In the genomic region with DNA sequence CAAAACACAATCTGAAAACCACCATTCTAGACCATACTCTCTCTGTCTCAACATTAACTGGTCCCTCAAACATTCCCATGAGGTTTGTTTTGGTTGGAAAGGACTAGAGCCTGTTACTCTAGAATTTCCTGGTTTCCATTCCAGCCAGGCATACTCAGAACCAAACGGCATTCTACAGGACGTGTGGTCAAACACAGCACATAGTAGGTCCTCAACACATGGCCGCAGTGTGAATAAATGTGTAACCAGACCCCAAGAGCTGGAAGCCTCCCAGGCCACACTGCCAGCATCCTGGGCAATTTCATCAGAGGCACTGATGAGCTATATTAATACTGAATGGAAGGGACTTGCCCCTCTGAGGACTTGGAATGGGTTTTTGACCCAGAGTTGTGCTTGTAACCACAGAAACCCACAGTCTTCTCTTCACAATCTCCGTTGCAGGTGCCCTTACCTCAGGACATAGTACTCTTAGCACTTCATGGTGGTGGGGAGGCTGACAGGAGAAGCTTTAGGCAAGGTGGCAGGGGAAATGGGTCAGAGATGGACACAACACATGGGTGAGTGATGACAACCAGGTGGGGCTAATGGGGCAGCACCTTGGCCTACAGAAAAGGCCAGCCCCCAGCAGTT, we compare ENCODE assay signal across 17 cellular contexts.
A peak's percentile ranks its signal among the peaks of the same experiment; 100 is the strongest.
DNase-seq lines count a peak whose midpoint lies in the region; ATAC-seq and TF ChIP-seq lines count a peak whose summit lies in the region.
"Had no signal": no experiment of that assay in that cellular context is flagged by ENCODE, and none has a peak within 500 bp of the region (broad histone marks: within the 10 kb centered on the region; RNA-seq: fewer than 3 reads in every experiment).

No MANE protein-coding gene starts in this region.

- no peak overlapping the region for H3K9ac ChIP-seq in mammary epithelial cell (ENCODE audit: insufficient read depth, low read length)
- no peak overlapping the region for H3K9ac ChIP-seq in neural progenitor cell

- peak overlapping the region; percentile 2 for H2AFZ ChIP-seq in mammary epithelial cell (ENCODE audit: low read depth, low read length)
- no peak overlapping the region for H2AFZ ChIP-seq in neural progenitor cell (replicated peaks)

- peaks cover 25% of the 10 kb centered on the region for H3K4me1 ChIP-seq in mammary epithelial cell (ENCODE audit: insufficient read depth, low read length)
- peaks cover 7% of the 10 kb centered on the region for H3K4me1 ChIP-seq in neural progenitor cell

- no peak overlapping the region for H3K4me3 Mint-ChIP-seq in stimulated activated naive CD8-positive, alpha-beta T cell treated with anti-CD3 and anti-CD28 coated beads, Interleukin-15, amount 100 ng/mL, for 72 hours
- no peak overlapping the region for H3K4me3 Mint-ChIP-seq in neural progenitor cell
- H3K4me3 Mint-ChIP-seq: activated CD4-positive, alpha-beta memory T cell treated with anti-CD3 and anti-CD28 coated beads, Interleukin-2, amount 10 ng/mL, durations not matched to agents 7 days and 5 days; naive thymus-derived CD4-positive, alpha-beta T cell had no signal

- BruUV-seq in mammary epithelial cell (replicated peaks; lab: Mats Ljungman, UMichigan): no TSS peak

- no peak for TF ChIP-seq POLR2A in lower leg skin (IDR thresholded peaks at IDR 0.05)

- H3K79me2 ChIP-seq in mammary epithelial cell (ENCODE audit: insufficient read depth, low read length) (no peaks in the 10 kb centered on the region), neural progenitor cell (ENCODE audit: low read depth) (no peaks in the 10 kb centered on the region)

- no peak for DNase-seq in stimulated activated naive CD8-positive, alpha-beta T cell treated with anti-CD3 and anti-CD28 coated beads, Interleukin-15, amount 100 ng/mL, for 72 hours
- no peak for DNase-seq in stimulated activated naive CD8-positive, alpha-beta T cell treated with anti-CD3 and anti-CD28 coated beads, Interleukin-15, Interleukin-2, amounts not matched to agents 100 U/mL and 50 U/mL, for 24 hours
- DNase-seq in mammary epithelial cell (no peak), neural progenitor cell (ENCODE audit: low spot score) (no peak), D341Med (ENCODE audit: low spot score) (no peak), 8988T (no peak), lower leg skin (ENCODE audit: low spot score in 2 of 2) (no peak), T-helper 2 cell (no peak)
- DNase-seq: activated CD4-positive, alpha-beta memory T cell treated with anti-CD3 and anti-CD28 coated beads, Interleukin-2, amount 10 ng/mL, durations not matched to agents 7 days and 5 days; activated effector memory CD4-positive, alpha-beta T cell treated with anti-CD3 and anti-CD28 coated beads, Interleukin-2, amount 50 U/mL, for 16 hours; DMS 273 treated with DMSO at 0.1 percent for 48 hours; GOT3; naive thymus-derived CD4-positive, alpha-beta T cell; NCI-H1092; transverse colon had no signal

- H3K4me3 ChIP-seq in mammary epithelial cell (replicated peaks in 1 of 3; ENCODE audit: insufficient read depth in 1 of 3, low read depth in 2 of 3, low read length in 3 of 3) (no peak overlapping the region), neural progenitor cell (no peak overlapping the region), lower leg skin (ENCODE audit: low read depth, poor library complexity, severe bottlenecking) (no peak overlapping the region)
- H3K4me3 ChIP-seq: cardiac muscle cell, transverse colon had no signal

- H3K9me3 Mint-ChIP-seq in stimulated activated naive CD8-positive, alpha-beta T cell treated with anti-CD3 and anti-CD28 coated beads, Interleukin-15, amount 100 ng/mL, for 72 hours: no peaks in the 10 kb centered on the region
- H3K9me3 Mint-ChIP-seq in neural progenitor cell: no peaks in the 10 kb centered on the region
- H3K9me3 Mint-ChIP-seq: activated CD4-positive, alpha-beta memory T cell treated with anti-CD3 and anti-CD28 coated beads, Interleukin-2, amount 10 ng/mL, durations not matched to agents 7 days and 5 days had no signal

- H4K20me1 ChIP-seq in mammary epithelial cell (ENCODE audit: insufficient read depth, low read length) (no peaks in the 10 kb centered on the region), neural progenitor cell (ENCODE audit: low read depth) (no peaks in the 10 kb centered on the region)

- H3F3A ChIP-seq in neural progenitor cell (ENCODE audit: low read depth): no peaks in the 10 kb centered on the region

- in situ Hi-C loops in mammary epithelial cell (cut with MboI; ENCODE audit: low sequenced_read_pairs in 2 of 2): no loop called here

- no peaks in the 10 kb centered on the region for H3K36me3 Mint-ChIP-seq in neural progenitor cell
- H3K36me3 Mint-ChIP-seq: naive thymus-derived CD4-positive, alpha-beta T cell had no signal

- H3K27me3 Mint-ChIP-seq in stimulated activated naive CD8-positive, alpha-beta T cell treated with anti-CD3 and anti-CD28 coated beads, Interleukin-15, amount 100 ng/mL, for 72 hours: peaks cover 19% of the 10 kb centered on the region
- H3K27me3 Mint-ChIP-seq in neural progenitor cell (ENCODE audit: insufficient read depth, low read depth): no peaks in the 10 kb centered on the region
- H3K27me3 Mint-ChIP-seq: activated CD4-positive, alpha-beta memory T cell treated with anti-CD3 and anti-CD28 coated beads, Interleukin-2, amount 10 ng/mL, durations not matched to agents 7 days and 5 days had no signal

- H3K4me2 ChIP-seq in mammary epithelial cell (ENCODE audit: insufficient read depth, low read depth, low read length): no peak overlapping the region
- no peak overlapping the region for H3K4me2 ChIP-seq in neural progenitor cell

- no peak overlapping the region for H3K27ac Mint-ChIP-seq in stimulated activated naive CD8-positive, alpha-beta T cell treated with anti-CD3 and anti-CD28 coated beads, Interleukin-15, amount 100 ng/mL, for 72 hours
- H3K27ac Mint-ChIP-seq in neural progenitor cell: peak overlapping the region; percentile 83
- H3K27ac Mint-ChIP-seq: activated CD4-positive, alpha-beta memory T cell treated with anti-CD3 and anti-CD28 coated beads, Interleukin-2, amount 10 ng/mL, durations not matched to agents 7 days and 5 days; naive thymus-derived CD4-positive, alpha-beta T cell had no signal

- H3K27me3 ChIP-seq in mammary epithelial cell (ENCODE audit: insufficient read depth, low read length) (no peaks in the 10 kb centered on the region), neural progenitor cell (no peaks in the 10 kb centered on the region)
- H3K27me3 ChIP-seq: cardiac muscle cell, transverse colon had no signal

- no peaks in the 10 kb centered on the region for H3K4me1 Mint-ChIP-seq in stimulated activated naive CD8-positive, alpha-beta T cell treated with anti-CD3 and anti-CD28 coated beads, Interleukin-15, amount 100 ng/mL, for 72 hours
- peaks cover 28% of the 10 kb centered on the region for H3K4me1 Mint-ChIP-seq in neural progenitor cell
- H3K4me1 Mint-ChIP-seq: activated CD4-positive, alpha-beta memory T cell treated with anti-CD3 and anti-CD28 coated beads, Interleukin-2, amount 10 ng/mL, durations not matched to agents 7 days and 5 days; naive thymus-derived CD4-positive, alpha-beta T cell had no signal

- dilution Hi-C loops in mammary epithelial cell (cut with HindIII; ENCODE audit: low sequenced_read_pairs): no loop called here

- intact Hi-C loops in mammary epithelial cell (cut with micrococcal nuclease) (loop anchor here (5.0 kb wide), 1 partner anchor 71 kb away; no protein-coding TSS in a partner anchor), lower leg skin (cut with DNase I; ENCODE audit: low total_unique reads) (no loop called here)

- no peaks in the 10 kb centered on the region for H3K36me3 ChIP-seq in mammary epithelial cell (ENCODE audit: insufficient read depth, low read length)
- H3K36me3 ChIP-seq in neural progenitor cell: no peaks in the 10 kb centered on the region
- H3K36me3 ChIP-seq: cardiac muscle cell, transverse colon had no signal

- no peaks in the 10 kb centered on the region for H3K9me3 ChIP-seq in mammary epithelial cell (replicated peaks; ENCODE audit: insufficient read depth, low read length)
- no peaks in the 10 kb centered on the region for H3K9me3 ChIP-seq in neural progenitor cell (ENCODE audit: low read depth)
- H3K9me3 ChIP-seq: transverse colon had no signal

- TF ChIP-seq CTCF in mammary epithelial cell (conservative IDR thresholded peaks at IDR 0.05 in 1 of 2, IDR thresholded peaks at IDR 0.05 in 1 of 2; ENCODE audit: extremely low read depth in 1 of 2, insufficient read depth in 1 of 2, low read depth in 1 of 2, low read length in 2 of 2) (no peak), neural progenitor cell (IDR thresholded peaks at IDR 0.05) (no peak), lower leg skin (IDR thresholded peaks at IDR 0.05) (no peak)

- ATAC-seq in stimulated activated naive CD8-positive, alpha-beta T cell treated with anti-CD3 and anti-CD28 coated beads, Interleukin-15, amount 100 ng/mL, for 72 hours: peak; percentile 25
- no peak for ATAC-seq in stimulated activated naive CD8-positive, alpha-beta T cell treated with anti-CD3 and anti-CD28 coated beads, Interleukin-15, Interleukin-2, amounts not matched to agents 100 U/mL and 50 U/mL, for 24 hours
- ATAC-seq: naive thymus-derived CD4-positive, alpha-beta T cell; sciatic nerve had no signal

- H3K27ac ChIP-seq in mammary epithelial cell (ENCODE audit: insufficient read depth, low read depth, low read length) (peak overlapping the region; percentile 45), neural progenitor cell (no peak overlapping the region)
- H3K27ac ChIP-seq: cardiac muscle cell had no signal

- 73% methylated on average over 4 of the region's 4 CpGs for WGBS in mammary epithelial cell (ENCODE audit: low coverage, missing lambda C conversion rate)
- 79 to 84% methylated on average over 4 of the region's 4 CpGs for WGBS in lower leg skin, 2 donors

- CTCF ChIA-PET in mammary epithelial cell (lab: Charles Lee; ENCODE audit: low non-redundant PET): no interaction called here
